In the genomic region with DNA sequence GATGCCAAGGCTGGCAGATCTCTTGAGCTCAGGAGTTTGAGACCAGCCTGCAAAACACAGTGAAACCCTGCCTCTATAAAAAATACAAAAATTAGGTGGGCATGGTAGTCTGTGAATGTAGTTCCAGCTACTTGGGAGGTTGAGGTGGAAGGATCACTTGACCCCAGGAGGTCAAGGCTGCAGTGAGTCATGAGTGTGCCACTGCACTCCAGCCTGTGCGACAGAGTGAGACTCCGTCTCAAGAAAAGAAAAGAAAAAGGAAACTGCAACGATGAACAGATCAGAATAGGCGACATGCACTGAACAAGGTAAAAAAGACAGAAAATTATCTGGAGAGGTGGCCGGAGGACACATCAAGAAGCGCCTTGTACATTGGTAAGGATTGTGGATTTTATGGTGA, we compare ENCODE assay signal across 25 cellular contexts.
DNase-seq lines count a peak whose midpoint lies in the region; ATAC-seq and TF ChIP-seq lines count a peak whose summit lies in the region.
"Had no signal": no experiment of that assay in that cellular context is flagged by ENCODE, and none has a peak within 500 bp of the region (broad histone marks: within the 10 kb centered on the region; RNA-seq: fewer than 3 reads in every experiment).

No MANE protein-coding gene starts in this region.

- no peak overlapping the region for H3K4me2 ChIP-seq in mesenchymal stem cell (ENCODE audit: low read length, poor library complexity, severe bottlenecking)

- no peak overlapping the region for H3K23ac ChIP-seq in mesenchymal stem cell (ENCODE audit: low read length in 2 of 2)

- peak overlapping the region; percentile 55 for H3K4me3 Mint-ChIP-seq in T-helper 2 cell treated with Interferon-gamma antibody and Interleukin-4, amounts not matched to agents 5 μg/mL and 100 μg/mL, for 36 hours
- peak overlapping the region; percentile 31 for H3K4me3 Mint-ChIP-seq in CD4-positive, alpha-beta T cell
- H3K4me3 Mint-ChIP-seq in activated T-helper 1 cell treated with anti-CD3 and anti-CD28 coated beads, Interleukin-12 subunit alpha, Interleukin-12 subunit beta, Interleukin-2, Interleukin-4 antibody, amounts not matched to agents 30 ng/mL and 10 ng/mL and 1 ng/mL, durations not matched to agents 14 hours and 24 hours and 36 hours: peak overlapping the region; percentile 82

- no peaks in the 10 kb centered on the region for H3K9me3 ChIP-seq in CD4-positive, alpha-beta T cell (ENCODE audit: control insufficient read depth, low read length)
- H3K9me3 ChIP-seq in mesenchymal stem cell (ENCODE audit: control insufficient read depth, low read length): no peaks in the 10 kb centered on the region
- H3K9me3 ChIP-seq: MG63, neutrophil, psoas muscle, SJCRH30, thoracic aorta had no signal

- POLR2A ChIA-PET in CD4-positive, alpha-beta T cell (lab: Charles Lee): interaction anchor here (1.7 kb wide), 1 partner anchor 8 kb away, joined by 6 read pairs; no protein-coding TSS in a partner anchor

- intact Hi-C loops in CD4-positive, alpha-beta T cell (cut with DNase I, micrococcal nuclease): no loop called here
- intact Hi-C loops in activated T-helper 1 cell treated with anti-CD3 and anti-CD28 coated beads, Interleukin-12 subunit alpha, Interleukin-12 subunit beta, Interleukin-2, Interleukin-4 antibody, amounts not matched to agents 30 ng/mL and 10 ng/mL and 1 ng/mL, durations not matched to agents 14 hours and 24 hours and 36 hours (cut with micrococcal nuclease): loop anchor here (10.0 kb wide), 2 partner anchors 461 to 1139 kb away; a partner anchor contains a TSS

- no peak for DNase-seq in T-helper 2 cell treated with Interferon-gamma antibody and Interleukin-4, amounts not matched to agents 5 μg/mL and 100 μg/mL, for 36 hours (ENCODE audit: low spot score)
- DNase-seq in T-helper 2 cell (no peak), mesenchymal stem cell (peak; percentile 4), NCI-H146 (lab: John Stamatoyannopoulos, UW) (no peak), AG08396 (ENCODE audit: low spot score) (no peak)
- DNase-seq in CD4-positive, alpha-beta T cell: no peak
- DNase-seq in activated T-helper 1 cell treated with anti-CD3 and anti-CD28 coated beads, Interleukin-12 subunit alpha, Interleukin-12 subunit beta, Interleukin-2, Interleukin-4 antibody, amounts not matched to agents 30 ng/mL and 10 ng/mL and 1 ng/mL, durations not matched to agents 14 hours and 24 hours and 36 hours (ENCODE audit: low spot score): no peak
- DNase-seq: activated CD8-positive, alpha-beta memory T cell treated with anti-CD3 and anti-CD28 coated beads for 24 hours; activated gamma-delta T cell; AML-193; Calu3; cerebellar nuclear complex; effector CD4-positive, alpha-beta T cell; foreskin melanocyte; left ventricle myocardium inferior; MG63; NCI-H1436; NCI-H2171 treated with DMSO at 0.1 percent for 48 hours; NCI-H524 treated with DMSO at 0.1 percent for 48 hours; psoas muscle; SJCRH30 had no signal

- no peak overlapping the region for H3K4me3 ChIP-seq in mesenchymal stem cell (ENCODE audit: insufficient read depth in 1 of 2, low read depth in 1 of 2, low read length in 2 of 2)
- H3K4me3 ChIP-seq: left ventricle myocardium inferior, MG63, psoas muscle, SJCRH30, thoracic aorta had no signal

- peak overlapping the region; percentile 64 for H3K27ac Mint-ChIP-seq in T-helper 2 cell treated with Interferon-gamma antibody and Interleukin-4, amounts not matched to agents 5 μg/mL and 100 μg/mL, for 36 hours
- peak overlapping the region; percentile 37 for H3K27ac Mint-ChIP-seq in CD4-positive, alpha-beta T cell
- peak overlapping the region; percentile 76 for H3K27ac Mint-ChIP-seq in activated T-helper 1 cell treated with anti-CD3 and anti-CD28 coated beads, Interleukin-12 subunit alpha, Interleukin-12 subunit beta, Interleukin-2, Interleukin-4 antibody, amounts not matched to agents 30 ng/mL and 10 ng/mL and 1 ng/mL, durations not matched to agents 14 hours and 24 hours and 36 hours

- H2BK120ac ChIP-seq in mesenchymal stem cell (ENCODE audit: low read depth, low read length): no peak overlapping the region

- CTCF ChIA-PET in CD4-positive, alpha-beta T cell (lab: Charles Lee): no interaction called here

- no peak overlapping the region for H2AK5ac ChIP-seq in mesenchymal stem cell (ENCODE audit: low read length, severe bottlenecking)

- 61% methylated on average over 6 of the region's 6 CpGs for WGBS in mesenchymal stem cell

- no peak overlapping the region for H2BK5ac ChIP-seq in mesenchymal stem cell (ENCODE audit: low read depth, low read length, poor library complexity, severe bottlenecking)

- H3K4me1 ChIP-seq in mesenchymal stem cell (ENCODE audit: control insufficient read depth, insufficient read depth, low read depth, low read length): no peaks in the 10 kb centered on the region
- H3K4me1 ChIP-seq: left ventricle myocardium inferior, psoas muscle, SJCRH30 had no signal

- H3K9me3 Mint-ChIP-seq in T-helper 2 cell treated with Interferon-gamma antibody and Interleukin-4, amounts not matched to agents 5 μg/mL and 100 μg/mL, for 36 hours: peaks cover 3% of the 10 kb centered on the region
- H3K9me3 Mint-ChIP-seq in CD4-positive, alpha-beta T cell: peaks cover 4% of the 10 kb centered on the region
- peaks cover 3% of the 10 kb centered on the region for H3K9me3 Mint-ChIP-seq in activated T-helper 1 cell treated with anti-CD3 and anti-CD28 coated beads, Interleukin-12 subunit alpha, Interleukin-12 subunit beta, Interleukin-2, Interleukin-4 antibody, amounts not matched to agents 30 ng/mL and 10 ng/mL and 1 ng/mL, durations not matched to agents 14 hours and 24 hours and 36 hours

- no peak overlapping the region for H3K27ac ChIP-seq in CD4-positive, alpha-beta T cell (ENCODE audit: low read depth, low read length)
- no peak overlapping the region for H3K27ac ChIP-seq in mesenchymal stem cell (ENCODE audit: low read length, poor library complexity, severe bottlenecking)
- H3K27ac ChIP-seq: 22Rv1, left ventricle myocardium inferior, neutrophil, psoas muscle, SJCRH30, thoracic aorta had no signal

- no peak overlapping the region for H4K8ac ChIP-seq in mesenchymal stem cell (ENCODE audit: low read length)

- H3K4ac ChIP-seq in mesenchymal stem cell (ENCODE audit: low read depth in 1 of 2, low read length in 2 of 2): no peak overlapping the region

- peaks cover 11% of the 10 kb centered on the region for H3K36me3 Mint-ChIP-seq in T-helper 2 cell treated with Interferon-gamma antibody and Interleukin-4, amounts not matched to agents 5 μg/mL and 100 μg/mL, for 36 hours (ENCODE audit: low read depth)
- peaks cover 30% of the 10 kb centered on the region for H3K36me3 Mint-ChIP-seq in CD4-positive, alpha-beta T cell (ENCODE audit: low read depth)
- peaks cover 22% of the 10 kb centered on the region for H3K36me3 Mint-ChIP-seq in activated T-helper 1 cell treated with anti-CD3 and anti-CD28 coated beads, Interleukin-12 subunit alpha, Interleukin-12 subunit beta, Interleukin-2, Interleukin-4 antibody, amounts not matched to agents 30 ng/mL and 10 ng/mL and 1 ng/mL, durations not matched to agents 14 hours and 24 hours and 36 hours (ENCODE audit: low read depth)

- no peaks in the 10 kb centered on the region for H3K27me3 Mint-ChIP-seq in T-helper 2 cell treated with Interferon-gamma antibody and Interleukin-4, amounts not matched to agents 5 μg/mL and 100 μg/mL, for 36 hours (ENCODE audit: low read depth)
- no peaks in the 10 kb centered on the region for H3K27me3 Mint-ChIP-seq in CD4-positive, alpha-beta T cell
- H3K27me3 Mint-ChIP-seq in activated T-helper 1 cell treated with anti-CD3 and anti-CD28 coated beads, Interleukin-12 subunit alpha, Interleukin-12 subunit beta, Interleukin-2, Interleukin-4 antibody, amounts not matched to agents 30 ng/mL and 10 ng/mL and 1 ng/mL, durations not matched to agents 14 hours and 24 hours and 36 hours (ENCODE audit: insufficient read depth): no peaks in the 10 kb centered on the region

- no peak overlapping the region for H3K9ac ChIP-seq in mesenchymal stem cell (ENCODE audit: low read length)

- H2AFZ ChIP-seq in mesenchymal stem cell (ENCODE audit: low read depth, low read length): no peak overlapping the region

- TF ChIP-seq CTCF in CD4-positive, alpha-beta T cell (IDR thresholded peaks at IDR 0.05): no peak

- H3K18ac ChIP-seq in mesenchymal stem cell (ENCODE audit: low read depth in 1 of 2, low read length in 2 of 2): no peak overlapping the region

- no peaks in the 10 kb centered on the region for H3K27me3 ChIP-seq in CD4-positive, alpha-beta T cell (ENCODE audit: control insufficient read depth, insufficient read depth, low read length)
- H3K27me3 ChIP-seq in mesenchymal stem cell (ENCODE audit: control insufficient read depth in 1 of 2, insufficient read depth in 1 of 2, low read length in 2 of 2): no peaks in the 10 kb centered on the region
- H3K27me3 ChIP-seq: MG63, neutrophil, SJCRH30 had no signal

- no peak overlapping the region for H2BK12ac ChIP-seq in mesenchymal stem cell (ENCODE audit: low read length in 2 of 2)

- no peak overlapping the region for H2BK15ac ChIP-seq in mesenchymal stem cell (ENCODE audit: low read depth, poor library complexity, severe bottlenecking)

- no peak for ATAC-seq in CD4-positive, alpha-beta T cell (ENCODE audit: poor library complexity)
- ATAC-seq in HG02623 (IDR thresholded peaks at IDR 0.05; ENCODE audit: unreplicated experiment): no peak
- ATAC-seq: psoas muscle had no signal

- H3K79me1 ChIP-seq in mesenchymal stem cell (replicated peaks; ENCODE audit: low read length, poor library complexity, severe bottlenecking): no peaks in the 10 kb centered on the region

- peaks cover 68% of the 10 kb centered on the region for H3K4me1 Mint-ChIP-seq in T-helper 2 cell treated with Interferon-gamma antibody and Interleukin-4, amounts not matched to agents 5 μg/mL and 100 μg/mL, for 36 hours (ENCODE audit: low read depth)
- peaks cover 87% of the 10 kb centered on the region for H3K4me1 Mint-ChIP-seq in CD4-positive, alpha-beta T cell (ENCODE audit: low read depth)
- H3K4me1 Mint-ChIP-seq in activated T-helper 1 cell treated with anti-CD3 and anti-CD28 coated beads, Interleukin-12 subunit alpha, Interleukin-12 subunit beta, Interleukin-2, Interleukin-4 antibody, amounts not matched to agents 30 ng/mL and 10 ng/mL and 1 ng/mL, durations not matched to agents 14 hours and 24 hours and 36 hours (ENCODE audit: low read depth): peaks cover 72% of the 10 kb centered on the region

- H4K91ac ChIP-seq in mesenchymal stem cell (ENCODE audit: low read length): no peak overlapping the region

- H3K36me3 ChIP-seq in mesenchymal stem cell (ENCODE audit: control insufficient read depth in 1 of 2, insufficient read depth in 2 of 2, low read depth in 1 of 2, low read length in 2 of 2): no peaks in the 10 kb centered on the region
- H3K36me3 ChIP-seq: left ventricle myocardium inferior, MG63, neutrophil, SJCRH30, thoracic aorta had no signal

- no peak overlapping the region for H3K14ac ChIP-seq in mesenchymal stem cell (ENCODE audit: low read length in 2 of 2)

Comparison
In these comparisons a context has a peak if more than half of its experiments do, and no peak if none do; other contexts are left out.
1. H3K4me3 Mint-ChIP-seq: peak in every context shown above with its lines; median percentile 82 in activated T-helper 1 cell treated with anti-CD3 and anti-CD28 coated beads, Interleukin-12 subunit alpha, Interleukin-12 subunit beta, Interleukin-2, Interleukin-4 antibody, amounts not matched to agents 30 ng/mL and 10 ng/mL and 1 ng/mL, durations not matched to agents 14 hours and 24 hours and 36 hours; 55 in T-helper 2 cell treated with Interferon-gamma antibody and Interleukin-4, amounts not matched to agents 5 μg/mL and 100 μg/mL, for 36 hours; 31 in CD4-positive, alpha-beta T cell.